ENCODE assay signal across 11 cellular contexts in the genomic region with DNA sequence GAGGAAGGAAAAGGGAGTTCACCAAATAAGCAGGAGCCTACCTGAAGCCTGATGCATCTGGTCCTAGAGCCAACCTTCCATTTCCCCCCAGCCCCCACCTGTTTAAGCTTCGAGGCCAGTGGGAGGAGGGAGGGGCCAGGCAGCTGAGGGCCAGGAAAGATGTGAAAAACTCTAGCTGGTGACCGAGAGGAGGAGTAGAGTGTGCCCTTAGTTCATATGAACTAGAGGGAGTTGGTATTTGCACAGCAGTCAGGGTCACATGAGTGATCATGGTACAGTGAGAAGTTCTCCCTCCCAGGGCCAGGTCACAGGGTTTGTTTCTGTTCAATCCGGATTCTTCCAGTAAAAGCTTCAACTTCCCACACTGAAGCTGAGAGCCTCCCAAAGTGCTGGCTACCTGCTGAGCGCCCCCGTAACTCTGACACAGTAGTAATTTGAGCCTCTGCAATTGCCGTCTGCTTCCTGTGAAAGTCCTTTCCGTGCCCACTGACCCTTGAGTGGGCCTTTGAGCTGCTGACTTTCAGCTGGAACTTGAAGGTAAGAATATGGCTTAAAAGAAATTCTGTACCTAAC. TPM values are rescaled to one million over a fixed set of nuclear protein-coding genes. Genes with fewer than 3 reads are reported as not detected.
DNase-seq lines count a peak whose midpoint lies in the region; ATAC-seq and TF ChIP-seq lines count a peak whose summit lies in the region.
"Had no signal": no experiment of that assay in that cellular context is flagged by ENCODE, and none has a peak within 500 bp of the region (broad histone marks: within the 10 kb centered on the region; RNA-seq: fewer than 3 reads in every experiment).

A gene (plus strand): TSS at position 362 of the 573 bp plus-strand sequence. CDS start 4,773 bp downstream, outside the sequence.

- peak within 1 kb of the TSS in 3 of 5 experiments; percentile 57 to 71 (median 71) for H3K27ac Mint-ChIP-seq in brain

- no peaks in the 10 kb centered on the region for H3K36me3 Mint-ChIP-seq in brain

- peak; percentile 8 for DNase-seq in COR-L47 (lab: John Stamatoyannopoulos, UW)
- peak; percentile 43 for DNase-seq in NCI-H1092 treated with DMSO at 0.1 percent for 48 hours (lab: John Stamatoyannopoulos, UW)
- DNase-seq in lung (ENCODE audit: low spot score), result no peak
- no peak for DNase-seq in activated CD4-positive, alpha-beta T cell treated with anti-CD3 and anti-CD28 coated beads for 4 hours
- DNase-seq in GM20000 (ENCODE audit: low spot score), result no peak
- DNase-seq in omental fat pad (ENCODE audit: low spot score), result no peak
- DNase-seq: effector CD4-positive, alpha-beta T cell; OCI-M1 had no signal

- WGBS in lung, 2 donors, result 33 to 52% methylated on average over 7 of the region's 7 CpGs

- no peaks in the 10 kb centered on the region for H3K27me3 ChIP-seq in lung (ENCODE audit: control insufficient read depth, insufficient read depth)

- H3K9me3 Mint-ChIP-seq in brain, result peaks cover 0 to 4% (median 0%) of the 10 kb centered on the region in 5 experiments

- ATAC-seq in lung (ENCODE audit: insufficient read depth, low FRiP score) (peak; percentile 73), GM18858 (IDR thresholded peaks at IDR 0.05; ENCODE audit: unreplicated experiment) (no peak), omental fat pad (ENCODE audit: low FRiP score) (no peak)

- H3K27ac ChIP-seq in lung (ENCODE audit: low read depth in 1 of 2, low read length in 1 of 2), result no peak within 1 kb of the TSS
- H3K27ac ChIP-seq: C4-2B had no signal

- peaks cover 6% of the 10 kb centered on the region for H3K27me3 Mint-ChIP-seq in brain

- H3K4me3 ChIP-seq in lung, result no peak within 1 kb of the TSS

- H3K4me3 Mint-ChIP-seq in brain, result peak within 1 kb of the TSS in 3 of 5 experiments; percentile 48 to 74 (median 49)

- no peaks in the 10 kb centered on the region for H3K9me3 ChIP-seq in lung (ENCODE audit: control insufficient read depth in 2 of 2, insufficient read depth in 1 of 2, low read length in 1 of 2)

- no peak for TF ChIP-seq CTCF in brain (conservative IDR thresholded peaks at IDR 0.05)
- no peak for TF ChIP-seq CTCF in lung (IDR thresholded peaks at IDR 0.05; ENCODE audit: control extremely low read depth, extremely low read depth)
- TF ChIP-seq CTCF in GM20000 (IDR thresholded peaks at IDR 0.05; ENCODE audit: extremely low read depth, missing control alignments), result no peak
- no peak for TF ChIP-seq CTCF in omental fat pad (IDR thresholded peaks at IDR 0.05)

- H3K4me1 Mint-ChIP-seq in brain, result peaks cover 17% of the 10 kb centered on the region

- H3K4me1 ChIP-seq in lung (ENCODE audit: control insufficient read depth in 2 of 2, insufficient read depth in 2 of 2, low read length in 2 of 2), result peaks cover 0 to 3% of the 10 kb centered on the region in 2 donors

- H3K36me3 ChIP-seq in lung (ENCODE audit: control insufficient read depth in 2 of 2, insufficient read depth in 2 of 2, low read length in 2 of 2), result no peaks in the 10 kb centered on the region

RNA-seq across cellular contexts. Expression of the gene that starts here (rescaled TPM):
- polyA plus RNA-seq in brain (ENCODE audit: insufficient read depth, low read depth, low replicate concordance) (not detected), lung (1 to 10 TPM; 1.7 to 2.7 TPM)
- total RNA-seq in lung (10 to 100 TPM in 1 of 2 donors, 1 to 10 TPM in 1; 4.8 to 20.5 TPM), omental fat pad (1 to 10 TPM in 1 of 4 donors, under 1 TPM in 1, not detected in 2; 0.28 to 2.4 TPM)

Comparison
In these comparisons a context has a peak if more than half of its experiments do, and no peak if none do; other contexts are left out.
1. DNase-seq: peak in COR-L47 (single experiment) and NCI-H1092 treated with DMSO at 0.1 percent for 48 hours (single experiment); none in lung (single experiment), activated CD4-positive, alpha-beta T cell treated with anti-CD3 and anti-CD28 coated beads for 4 hours (0 of 2), GM20000 (single experiment) and omental fat pad (single experiment).